Comparison of ENCODE assay signal across 1 cellular context in the genomic region with DNA sequence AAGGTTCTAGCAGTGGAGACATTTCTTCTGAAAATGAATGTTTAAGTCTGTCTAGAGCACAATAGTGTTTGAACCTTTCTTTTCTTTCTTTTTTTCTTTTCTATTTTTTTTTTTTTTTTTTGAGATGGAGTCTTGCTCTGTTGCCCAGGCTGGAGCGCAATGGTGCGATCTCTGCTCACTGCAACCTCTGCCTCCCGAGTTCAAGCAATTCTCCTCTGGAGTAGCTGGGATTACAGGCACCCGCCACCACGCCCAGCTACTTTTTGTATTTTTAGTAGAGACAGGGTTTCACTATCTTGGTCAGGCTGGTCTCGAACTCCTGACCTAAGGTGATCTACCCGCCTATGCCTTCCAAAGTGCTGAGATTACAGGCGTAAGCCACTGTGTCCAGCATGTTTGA.
TF ChIP-seq lines count a peak whose summit lies in the region.

No MANE protein-coding gene starts in this region.

TF ChIP-seq in WTC11, 78 proteins besides CTCF, POLR2A, EP300 and RAD21:
- TF ChIP-seq ZNF121 (CRISPR knock-in tag; IDR thresholded peaks at IDR 0.05), result peak; percentile 52; the same call in 1 of the 2 replicates
